In genomic region chr5:106415541-106415940, GRCh38 we compare ENCODE assay signal across 18 cellular contexts.
A peak's percentile ranks its signal among the peaks of the same experiment; 100 is the strongest.
DNase-seq lines count a peak whose midpoint lies in the region; ATAC-seq and TF ChIP-seq lines count a peak whose summit lies in the region.
"Had no signal": no experiment of that assay in that cellular context is flagged by ENCODE, and none has a peak within 500 bp of the region (broad histone marks: within the 10 kb centered on the region; RNA-seq: fewer than 3 reads in every experiment).

No MANE protein-coding gene starts in this region.

- peak; percentile 57 for DNase-seq in Daoy (ENCODE audit: low read depth)
- peak; percentile 33 for DNase-seq in RWPE1 (ENCODE audit: low spot score)
- DNase-seq in epidermal melanocyte (ENCODE audit: insufficient read length, low spot score): peak; percentile 35
- peak; percentile 93 for DNase-seq in non-pigmented ciliary epithelial cell (ENCODE audit: low read depth)
- DNase-seq in HUDEP-2 (lab: John Stamatoyannopoulos, UW; ENCODE audit: unreplicated experiment in 76 of 76): no peak
- DNase-seq in HPDE6-E6E7 (ENCODE audit: extremely low spot score): no peak
- DNase-seq in T-helper 17 cell: no peak
- DNase-seq in NCI-H446 treated with DMSO at 0.1 percent for 48 hours (lab: John Stamatoyannopoulos, UW): no peak
- DNase-seq: activated T-cell treated with anti-CD3 and anti-CD28 coated beads for 4 hours; adrenal gland; C1 segment of cervical spinal cord; DND-41; dorsolateral prefrontal cortex; H9; NCI-H2107; stimulated activated CD4-positive, alpha-beta T cell treated with anti-CD3 and anti-CD28 coated beads, Interleukin-2, amount 100 ng/mL, for 48 hours; T-cell had no signal

- ATAC-seq in T-helper 17 cell: no peak
- ATAC-seq: activated CD4-positive, CD25-positive, alpha-beta regulatory T cell treated with anti-CD3 and anti-CD28 coated beads, Interleukin-2, amount 50 U/mL, for 24 hours; T-cell had no signal

- no peak overlapping the region for H3K27ac ChIP-seq in RWPE1
- H3K27ac ChIP-seq: adrenal gland, dorsolateral prefrontal cortex had no signal

- no peaks in the 10 kb centered on the region for H3K27me3 Mint-ChIP-seq in T-helper 17 cell
- H3K27me3 Mint-ChIP-seq: T-cell had no signal

- H3K9me3 ChIP-seq in T-helper 17 cell (ENCODE audit: control insufficient read depth, low read length, poor library complexity, severe bottlenecking): no peaks in the 10 kb centered on the region
- H3K9me3 ChIP-seq: adrenal gland had no signal

- no peaks in the 10 kb centered on the region for H3K36me3 Mint-ChIP-seq in T-helper 17 cell (ENCODE audit: low read depth)
- H3K36me3 Mint-ChIP-seq: T-cell had no signal

- POLR2A ChIA-PET in RWPE1 (lab: Yijun Ruan, JAX; ENCODE audit: low non-redundant PET): no interaction called here

- no peak overlapping the region for H3K4me3 Mint-ChIP-seq in T-helper 17 cell
- H3K4me3 Mint-ChIP-seq: H9, T-cell had no signal

- H3K27ac Mint-ChIP-seq in T-helper 17 cell: no peak overlapping the region
- H3K27ac Mint-ChIP-seq: H9, T-cell had no signal

- no peak for TF ChIP-seq CTCF in RWPE1 (conservative IDR thresholded peaks at IDR 0.05; ENCODE audit: low read depth)

- H3K4me1 Mint-ChIP-seq in T-helper 17 cell: no peaks in the 10 kb centered on the region
- H3K4me1 Mint-ChIP-seq: H9, T-cell had no signal

- CTCF ChIA-PET in RWPE1 (lab: Yijun Ruan, JAX): no interaction called here

Comparison
In these comparisons a context has a peak if more than half of its experiments do, and no peak if none do; other contexts are left out.
1. DNase-seq: peak in Daoy (single experiment), RWPE1 (single experiment), epidermal melanocyte (single experiment) and non-pigmented ciliary epithelial cell (single experiment); none in HUDEP-2 (0 of 76), HPDE6-E6E7 (single experiment), T-helper 17 cell (0 of 3) and NCI-H446 treated with DMSO at 0.1 percent for 48 hours (single experiment).